In the genomic region with DNA sequence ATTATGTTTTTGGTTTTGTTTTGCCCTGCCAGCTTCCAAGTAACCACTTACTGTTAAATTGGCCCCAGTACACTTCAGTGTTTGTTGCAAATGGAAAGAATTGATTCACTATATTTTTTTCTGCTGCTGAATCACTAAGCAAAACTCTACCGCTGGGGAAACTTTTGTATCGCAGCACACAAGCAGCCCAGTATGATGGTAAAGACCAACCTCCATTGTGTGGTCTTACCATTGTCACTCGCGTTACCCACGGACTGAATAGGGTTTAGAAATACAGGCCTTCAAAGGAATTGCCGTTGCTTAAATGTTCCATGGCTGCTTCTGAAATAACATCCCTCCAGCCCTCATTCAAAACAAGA, we compare ENCODE assay signal across 12 cellular contexts. TPM values are rescaled to one million over a fixed set of nuclear protein-coding genes. Genes with fewer than 3 reads are reported as not detected.
DNase-seq lines count a peak whose midpoint lies in the region; ATAC-seq and TF ChIP-seq lines count a peak whose summit lies in the region.
"Had no signal": no experiment of that assay in that cellular context is flagged by ENCODE, and none has a peak within 500 bp of the region (broad histone marks: within the 10 kb centered on the region; RNA-seq: fewer than 3 reads in every experiment).

No MANE protein-coding gene starts in this region.

- H2BK5ac ChIP-seq in mesenchymal stem cell (ENCODE audit: low read depth, low read length, poor library complexity, severe bottlenecking) = no peak overlapping the region

- peak in 1 of 2 donors; percentile 68 for TF ChIP-seq EP300 in tibial nerve (IDR thresholded peaks at IDR 0.05)

- no peak overlapping the region for H3K18ac ChIP-seq in mesenchymal stem cell (ENCODE audit: low read depth in 1 of 2, low read length in 2 of 2)

- H3K23ac ChIP-seq in mesenchymal stem cell (ENCODE audit: low read length in 2 of 2) = no peak overlapping the region

- H3K4me1 ChIP-seq in mesenchymal stem cell (ENCODE audit: control insufficient read depth, insufficient read depth, low read depth, low read length) (peaks cover 3% of the 10 kb centered on the region), tibial nerve (peaks cover 0 to 54% (median 3%) of the 10 kb centered on the region in 4 donors)

- peaks cover 5 to 46% of the 10 kb centered on the region in 2 donors for H3K4me1 Mint-ChIP-seq in natural killer cell treated with Interleukin-12 subunit alpha and Interleukin-12 subunit beta and Interleukin-15 and Interleukin-18, amount 100 ng/mL, for 72 hours (ENCODE audit: low read depth in 2 of 2)
- H3K4me1 Mint-ChIP-seq in natural killer cell = peaks cover 0 to 9% of the 10 kb centered on the region in 2 donors

- no peaks in the 10 kb centered on the region for H3K9me3 Mint-ChIP-seq in natural killer cell treated with Interleukin-12 subunit alpha and Interleukin-12 subunit beta and Interleukin-15 and Interleukin-18, amount 100 ng/mL, for 72 hours
- H3K9me3 Mint-ChIP-seq in natural killer cell = no peaks in the 10 kb centered on the region

- H3K27me3 ChIP-seq in mesenchymal stem cell (ENCODE audit: control insufficient read depth in 1 of 2, insufficient read depth in 1 of 2, low read length in 2 of 2) (no peaks in the 10 kb centered on the region), tibial nerve (no peaks in the 10 kb centered on the region)

- peaks cover 4% of the 10 kb centered on the region in 2 experiments for H3K36me3 ChIP-seq in mesenchymal stem cell (ENCODE audit: control insufficient read depth in 1 of 2, insufficient read depth in 2 of 2, low read depth in 1 of 2, low read length in 2 of 2)
- H3K36me3 ChIP-seq in tibial nerve = no peaks in the 10 kb centered on the region

- peaks cover 0 to 2% of the 10 kb centered on the region in 2 donors for H3K27me3 Mint-ChIP-seq in natural killer cell treated with Interleukin-12 subunit alpha and Interleukin-12 subunit beta and Interleukin-15 and Interleukin-18, amount 100 ng/mL, for 72 hours
- H3K27me3 Mint-ChIP-seq in natural killer cell (ENCODE audit: low read depth in 2 of 2) = peaks cover 3 to 13% of the 10 kb centered on the region in 2 donors

- no peak overlapping the region for H3K14ac ChIP-seq in mesenchymal stem cell (ENCODE audit: low read length in 2 of 2)

- H3K4me3 ChIP-seq in astrocyte of the cerebellum (ENCODE audit: low read depth, low read length) (no peak overlapping the region), mesenchymal stem cell (ENCODE audit: insufficient read depth in 1 of 2, low read depth in 1 of 2, low read length in 2 of 2) (peak overlapping the region in 1 of 2 experiments; percentile 55), tibial nerve (no peak overlapping the region)
- H3K4me3 ChIP-seq: BLaER1 treated with 17β-estradiol and CSF1 and Interleukin-3, amounts not matched to agents 10 nM and 100 nM had no signal

- TF ChIP-seq CTCF in natural killer cell (IDR thresholded peaks at IDR 0.05) (no peak), astrocyte of the cerebellum (IDR thresholded peaks at IDR 0.05; ENCODE audit: low read depth, low read length, missing control alignments) (no peak), tibial nerve (IDR thresholded peaks at IDR 0.05) (no peak)

- peak overlapping the region; percentile 53 for H3K4me3 Mint-ChIP-seq in natural killer cell treated with Interleukin-12 subunit alpha and Interleukin-12 subunit beta and Interleukin-15 and Interleukin-18, amount 100 ng/mL, for 72 hours
- H3K4me3 Mint-ChIP-seq in natural killer cell = no peak overlapping the region

- no peak overlapping the region for H2AFZ ChIP-seq in mesenchymal stem cell (ENCODE audit: low read depth, low read length)

- H2BK12ac ChIP-seq in mesenchymal stem cell (ENCODE audit: low read length in 2 of 2) = no peak overlapping the region

- H3K9me3 ChIP-seq in mesenchymal stem cell (ENCODE audit: control insufficient read depth, low read length) (no peaks in the 10 kb centered on the region), tibial nerve (no peaks in the 10 kb centered on the region)
- H3K9me3 ChIP-seq: BLaER1 treated with 17β-estradiol and CSF1 and Interleukin-3, amounts not matched to agents 10 nM and 100 nM had no signal

- intact Hi-C loops in natural killer cell (cut with micrococcal nuclease) = no loop called here

- no peak overlapping the region for H4K8ac ChIP-seq in mesenchymal stem cell (ENCODE audit: low read length)

- no peak for DNase-seq in natural killer cell treated with Interleukin-12 subunit alpha and Interleukin-12 subunit beta and Interleukin-15 and Interleukin-18, amount 100 ng/mL, for 72 hours (ENCODE audit: low spot score)
- DNase-seq in natural killer cell = no peak
- peak; percentile 47 for DNase-seq in astrocyte of the cerebellum (ENCODE audit: low read depth)
- no peak for DNase-seq in mesenchymal stem cell
- no peak for DNase-seq in tibial nerve (ENCODE audit: low spot score in 2 of 2)
- no peak for DNase-seq in NCI-H2107 (lab: John Stamatoyannopoulos, UW)
- DNase-seq: NCI-H2171 treated with DMSO at 0.1 percent for 48 hours; stimulated activated CD4-positive, alpha-beta T cell treated with anti-CD3 and anti-CD28 coated beads, Interleukin-2, amount 100 ng/mL, for 24 hours; SW 1271 had no signal

- no peak overlapping the region for H2BK15ac ChIP-seq in mesenchymal stem cell (ENCODE audit: low read depth, poor library complexity, severe bottlenecking)

- H4K91ac ChIP-seq in mesenchymal stem cell (ENCODE audit: low read length) = no peak overlapping the region

- TF ChIP-seq POLR2A in tibial nerve (IDR thresholded peaks at IDR 0.05) = no peak

- in situ Hi-C loops in astrocyte of the cerebellum (cut with HindIII; ENCODE audit: low sequenced_read_pairs) = no loop called here

- H3K27ac ChIP-seq in mesenchymal stem cell (ENCODE audit: low read length, poor library complexity, severe bottlenecking) (no peak overlapping the region), tibial nerve (peak overlapping the region in 3 of 4 donors; percentile 70 to 92 (median 88))
- H3K27ac ChIP-seq: BLaER1 treated with 17β-estradiol and CSF1 and Interleukin-3, amounts not matched to agents 10 nM and 100 nM had no signal

- H3K36me3 Mint-ChIP-seq in natural killer cell treated with Interleukin-12 subunit alpha and Interleukin-12 subunit beta and Interleukin-15 and Interleukin-18, amount 100 ng/mL, for 72 hours = peaks cover 31% of the 10 kb centered on the region
- H3K36me3 Mint-ChIP-seq in natural killer cell = no peaks in the 10 kb centered on the region

- peak overlapping the region; percentile 78 for H3K9ac ChIP-seq in mesenchymal stem cell (ENCODE audit: low read length)
- H3K9ac ChIP-seq: BLaER1 treated with 17β-estradiol and CSF1 and Interleukin-3, amounts not matched to agents 10 nM and 100 nM had no signal

- H3K79me1 ChIP-seq in mesenchymal stem cell (replicated peaks; ENCODE audit: low read length, poor library complexity, severe bottlenecking) = peaks cover 12% of the 10 kb centered on the region

- peak overlapping the region in 1 of 2 donors; percentile 51 for H3K27ac Mint-ChIP-seq in natural killer cell treated with Interleukin-12 subunit alpha and Interleukin-12 subunit beta and Interleukin-15 and Interleukin-18, amount 100 ng/mL, for 72 hours
- H3K27ac Mint-ChIP-seq in natural killer cell = no peak overlapping the region

- peak; percentile 30 to 67 for ATAC-seq in natural killer cell treated with Interleukin-12 subunit alpha and Interleukin-12 subunit beta and Interleukin-15 and Interleukin-18, amount 100 ng/mL, for 72 hours
- ATAC-seq in natural killer cell (no peak), GM18520 (IDR thresholded peaks at IDR 0.05; ENCODE audit: unreplicated experiment) (no peak), HG03354 (IDR thresholded peaks at IDR 0.05; ENCODE audit: poor library complexity, severe bottlenecking, unreplicated experiment) (no peak)

- H3K4me2 ChIP-seq in mesenchymal stem cell (ENCODE audit: low read length, poor library complexity, severe bottlenecking) = no peak overlapping the region
- H3K4me2 ChIP-seq: BLaER1 treated with 17β-estradiol and CSF1 and Interleukin-3, amounts not matched to agents 10 nM and 100 nM had no signal

- no peak overlapping the region for H2BK120ac ChIP-seq in mesenchymal stem cell (ENCODE audit: low read depth, low read length)

- no peak overlapping the region for H2AK5ac ChIP-seq in mesenchymal stem cell (ENCODE audit: low read length, severe bottlenecking)

- H3K4ac ChIP-seq in mesenchymal stem cell (ENCODE audit: low read depth in 1 of 2, low read length in 2 of 2) = no peak overlapping the region

- WGBS in mesenchymal stem cell = 88% methylated on average over 5 of the region's 6 CpGs
- 40 to 42% methylated on average over 6 of the region's 6 CpGs for WGBS in tibial nerve, 2 donors

RNA-seq across cellular contexts. Expression of gene SPATA13, which starts 7.9 kb away (rescaled TPM):
- total RNA-seq in natural killer cell treated with Interleukin-12 subunit alpha and Interleukin-12 subunit beta and Interleukin-15 and Interleukin-18, amount 100 ng/mL, for 72 hours = 100 to 1,000 TPM in 1 of 2 donors, 10 to 100 TPM in 1; 81.6 to 107 TPM
- 100 to 1,000 TPM; 108 to 141 (median 141) TPM for total RNA-seq in natural killer cell
- 5.8 TPM for polyA plus RNA-seq in mesenchymal stem cell (2013, experiment 1 of 2)
- polyA plus RNA-seq in mesenchymal stem cell (2013, experiment 2 of 2) = 6.8 TPM
- total RNA-seq in tibial nerve = 10 to 100 TPM; 35.0 to 96.0 (median 51.7) TPM

Comparison
In these comparisons a context has a peak if more than half of its experiments do, and no peak if none do; other contexts are left out.
1. ATAC-seq: peak in natural killer cell treated with Interleukin-12 subunit alpha and Interleukin-12 subunit beta and Interleukin-15 and Interleukin-18, amount 100 ng/mL, for 72 hours (2 of 2); none in natural killer cell (0 of 3), GM18520 (single experiment) and HG03354 (single experiment).